19 cellular contexts compared by ENCODE assay signal in genomic region chr20:50099565-50099991, GRCh38. TPM values are rescaled to one million over a fixed set of nuclear protein-coding genes. Genes with fewer than 3 reads are reported as not detected.
A peak's percentile ranks its signal among the peaks of the same experiment; 100 is the strongest.
DNase-seq lines count a peak whose midpoint lies in the region; ATAC-seq and TF ChIP-seq lines count a peak whose summit lies in the region.
"Had no signal": no experiment of that assay in that cellular context is flagged by ENCODE, and none has a peak within 500 bp of the region (broad histone marks: within the 10 kb centered on the region; RNA-seq: fewer than 3 reads in every experiment).

No MANE protein-coding gene starts in this region.

- BruUV-seq in PC-9 (replicated peaks; lab: Mats Ljungman, UMichigan): no TSS peak

- H3K9me2 ChIP-seq in PC-9 (ENCODE audit: insufficient read depth): no peaks in the 10 kb centered on the region

- TF ChIP-seq POLR2A in gastrocnemius medialis (IDR thresholded peaks at IDR 0.05): no peak

- no peak overlapping the region for H3K4me2 ChIP-seq in PC-9
- H3K4me2 ChIP-seq: BLaER1 had no signal

- H3K4me1 Mint-ChIP-seq in activated T-cell treated with anti-CD3 and anti-CD28 coated beads, Interleukin-2, amount 50 U/mL, for 24 hours (ENCODE audit: low read depth): peaks cover 60% of the 10 kb centered on the region
- peaks cover 48% of the 10 kb centered on the region for H3K4me1 Mint-ChIP-seq in activated T-cell treated with anti-CD3 and anti-CD28 coated beads, Interleukin-2, amount 50 U/mL, for 4 hours (ENCODE audit: low read depth)

- peak overlapping the region; percentile 57 for H3K27ac Mint-ChIP-seq in activated T-cell treated with anti-CD3 and anti-CD28 coated beads, Interleukin-2, amount 50 U/mL, for 24 hours
- H3K27ac Mint-ChIP-seq: activated naive CD4-positive, alpha-beta T cell treated with anti-CD3 and anti-CD28 coated beads, Interleukin-2, amount 50 U/mL, for 24 hours had no signal

- H3K4me1 ChIP-seq in PC-9 (replicated peaks; ENCODE audit: insufficient read depth) (peaks cover 35% of the 10 kb centered on the region), iPS-20b (ENCODE audit: insufficient read depth, low read length) (peaks cover 14% of the 10 kb centered on the region), gastrocnemius medialis (peaks cover 59 to 63% of the 10 kb centered on the region in 2 donors)
- no peaks in the 10 kb centered on the region for H3K4me1 ChIP-seq in effector memory CD4-positive, alpha-beta T cell (ENCODE audit: control insufficient read depth, insufficient read depth, low read length, poor library complexity, severe bottlenecking)

- in situ Hi-C loops in gastrocnemius medialis (cut with MboI; ENCODE audit: low sequenced_read_pairs in 4 of 4): no loop called here

- H3K9me3 Mint-ChIP-seq in activated T-cell treated with anti-CD3 and anti-CD28 coated beads, Interleukin-2, amount 50 U/mL, for 24 hours: no peaks in the 10 kb centered on the region
- no peaks in the 10 kb centered on the region for H3K9me3 Mint-ChIP-seq in activated T-cell treated with anti-CD3 and anti-CD28 coated beads, Interleukin-2, amount 50 U/mL, for 4 hours
- H3K9me3 Mint-ChIP-seq: activated naive CD4-positive, alpha-beta T cell treated with anti-CD3 and anti-CD28 coated beads, Interleukin-2, amount 50 U/mL, for 24 hours; brain had no signal

- no peak overlapping the region for H3K4me3 Mint-ChIP-seq in activated T-cell treated with anti-CD3 and anti-CD28 coated beads, Interleukin-2, amount 50 U/mL, for 24 hours
- H3K4me3 Mint-ChIP-seq in activated T-cell treated with anti-CD3 and anti-CD28 coated beads, Interleukin-2, amount 50 U/mL, for 4 hours: no peak overlapping the region
- H3K4me3 Mint-ChIP-seq: activated naive CD4-positive, alpha-beta T cell treated with anti-CD3 and anti-CD28 coated beads, Interleukin-2, amount 50 U/mL, for 24 hours; brain had no signal

- no peak for DNase-seq in activated T-cell treated with anti-CD3 and anti-CD28 coated beads, Interleukin-2, amount 50 U/mL, for 24 hours
- no peak for DNase-seq in activated T-cell treated with anti-CD3 and anti-CD28 coated beads, Interleukin-2, amount 50 U/mL, for 4 hours
- DNase-seq in PC-9 (peak in 1 of 2 experiments; percentile 80), gastrocnemius medialis (no peak), NCI-H2029 treated with DMSO at 0.1 percent for 48 hours (lab: John Stamatoyannopoulos, UW) (no peak)
- DNase-seq in effector memory CD4-positive, alpha-beta T cell: no peak
- DNase-seq: activated CD4-positive, alpha-beta T cell treated with anti-CD3 and anti-CD28 coated beads, Interleukin-2, amount 50 U/mL, for 4 hours; dermis blood vessel endothelial cell; DMS153; NCI-H1694 treated with DMSO at 0.1 percent for 48 hours; NCI-H345; RPMI8226; stimulated activated naive CD4-positive, alpha-beta T cell had no signal

- H4K20me1 ChIP-seq in PC-9 (ENCODE audit: insufficient read depth): peaks cover 75% of the 10 kb centered on the region

- no peak for TF ChIP-seq CTCF in PC-9 (conservative IDR thresholded peaks at IDR 0.05)
- no peak for TF ChIP-seq CTCF in gastrocnemius medialis (IDR thresholded peaks at IDR 0.05 in 4 of 5, conservative IDR thresholded peaks at IDR 0.05 in 1 of 5)

- no peak overlapping the region for H3K9ac ChIP-seq in iPS-20b (ENCODE audit: low read depth, low read length)
- H3K9ac ChIP-seq: BLaER1 had no signal

- CTCF ChIA-PET in PC-9 (lab: Charles Lee): interaction anchor here (0.5 to 0.6 kb wide), 3 partner anchors 15 to 349 kb away, joined by 3 to 6 read pairs (median 3); no protein-coding TSS in a partner anchor

- H3F3A ChIP-seq in PC-9 (ENCODE audit: insufficient read depth, low read depth): peaks cover 46% of the 10 kb centered on the region; the same call in 1 of the 2 replicates

- POLR2A ChIA-PET in PC-9 (lab: Charles Lee; ENCODE audit: unreplicated experiment): interaction anchor here (0.5 kb wide), 1 partner anchor 645 kb away, joined by 5 read pairs; no protein-coding TSS in a partner anchor

- H3K36me3 Mint-ChIP-seq in activated T-cell treated with anti-CD3 and anti-CD28 coated beads, Interleukin-2, amount 50 U/mL, for 24 hours (ENCODE audit: low read depth): peaks cover 75% of the 10 kb centered on the region
- H3K36me3 Mint-ChIP-seq in activated T-cell treated with anti-CD3 and anti-CD28 coated beads, Interleukin-2, amount 50 U/mL, for 4 hours (ENCODE audit: insufficient read depth): peaks cover 21% of the 10 kb centered on the region

- H3K4me3 ChIP-seq in PC-9 (no peak overlapping the region), iPS-20b (ENCODE audit: low read length) (0 out of 2 replicates have a peak overlapping the region, but pooled peaks have one; percentile 3), gastrocnemius medialis (no peak overlapping the region)
- no peak overlapping the region for H3K4me3 ChIP-seq in effector memory CD4-positive, alpha-beta T cell (ENCODE audit: insufficient read depth, low read depth, low read length, poor library complexity, severe bottlenecking)
- H3K4me3 ChIP-seq: BLaER1, tibial nerve had no signal

- H3K9me3 ChIP-seq in PC-9 (ENCODE audit: insufficient read depth, low read depth): no peaks in the 10 kb centered on the region
- H3K9me3 ChIP-seq in iPS-20b (ENCODE audit: insufficient read depth, low read depth, low read length): no peaks in the 10 kb centered on the region
- no peaks in the 10 kb centered on the region for H3K9me3 ChIP-seq in gastrocnemius medialis
- H3K9me3 ChIP-seq in effector memory CD4-positive, alpha-beta T cell (ENCODE audit: control insufficient read depth, low read length): no peaks in the 10 kb centered on the region
- H3K9me3 ChIP-seq: BLaER1, tibial nerve had no signal

- H3K36me3 ChIP-seq in PC-9 (ENCODE audit: low read depth) (peaks cover 32% of the 10 kb centered on the region; the same call in 1 of the 2 replicates), iPS-20b (ENCODE audit: insufficient read depth, low read depth, low read length) (peaks cover 36% of the 10 kb centered on the region), gastrocnemius medialis (peaks cover 0 to 18% of the 10 kb centered on the region in 2 donors)
- peaks cover 18% of the 10 kb centered on the region for H3K36me3 ChIP-seq in effector memory CD4-positive, alpha-beta T cell (ENCODE audit: control insufficient read depth, insufficient read depth, low read length)

- H3K27ac ChIP-seq in PC-9 (0 out of 2 replicates have a peak overlapping the region, but pooled peaks have one; percentile 5), iPS-20b (ENCODE audit: low read length) (no peak overlapping the region), gastrocnemius medialis (peak overlapping the region; percentile 47 to 99 (median 84))
- no peak overlapping the region for H3K27ac ChIP-seq in effector memory CD4-positive, alpha-beta T cell (ENCODE audit: insufficient read depth, low read length, poor library complexity, severe bottlenecking)
- H3K27ac ChIP-seq: BLaER1, tibial nerve had no signal

- H3K27me3 Mint-ChIP-seq in activated T-cell treated with anti-CD3 and anti-CD28 coated beads, Interleukin-2, amount 50 U/mL, for 24 hours: no peaks in the 10 kb centered on the region
- no peaks in the 10 kb centered on the region for H3K27me3 Mint-ChIP-seq in activated T-cell treated with anti-CD3 and anti-CD28 coated beads, Interleukin-2, amount 50 U/mL, for 4 hours (ENCODE audit: low read depth)
- H3K27me3 Mint-ChIP-seq: activated naive CD4-positive, alpha-beta T cell treated with anti-CD3 and anti-CD28 coated beads, Interleukin-2, amount 50 U/mL, for 24 hours; brain had no signal

- intact Hi-C loops in PC-9 (cut with micrococcal nuclease; ENCODE audit: unreplicated experiment): no loop called here
- intact Hi-C loops in gastrocnemius medialis (cut with DNase I; ENCODE audit: low total_unique reads): no loop called here

- no peak overlapping the region for H2AFZ ChIP-seq in PC-9

- H3K79me2 ChIP-seq in PC-9 (ENCODE audit: low read depth): peaks cover 99% of the 10 kb centered on the region

- H3K27me3 ChIP-seq in PC-9 (ENCODE audit: insufficient read depth, low read depth) (no peaks in the 10 kb centered on the region), iPS-20b (ENCODE audit: insufficient read depth, low read length) (no peaks in the 10 kb centered on the region), gastrocnemius medialis (no peaks in the 10 kb centered on the region)
- no peaks in the 10 kb centered on the region for H3K27me3 ChIP-seq in effector memory CD4-positive, alpha-beta T cell (replicated peaks; ENCODE audit: control insufficient read depth, insufficient read depth, low read length, poor library complexity, severe bottlenecking)
- H3K27me3 ChIP-seq: BLaER1, tibial nerve had no signal

- no peak for ATAC-seq in activated T-cell treated with anti-CD3 and anti-CD28 coated beads, Interleukin-2, amount 50 U/mL, for 4 hours
- ATAC-seq in gastrocnemius medialis: no peak
- no peak for ATAC-seq in HG02642 (IDR thresholded peaks at IDR 0.05; ENCODE audit: poor library complexity, unreplicated experiment)

RNA-seq across cellular contexts. Expression of gene UBE2V1, which starts 13.4 kb away (rescaled TPM):
- 100 to 1,000 TPM; 126 to 144 (median 139) TPM for total RNA-seq in activated T-cell treated with anti-CD3 and anti-CD28 coated beads, Interleukin-2, amount 50 U/mL, for 4 hours
- total RNA-seq in PC-9 (2021): 137 and 174 TPM in 2 replicates
- total RNA-seq in gastrocnemius medialis: 10 to 100 TPM; 37.6 to 58.5 (median 46.9) TPM

RNA-seq across cellular contexts. Expression of gene PEDS1, which starts 53.9 kb away (rescaled TPM):
- total RNA-seq in activated T-cell treated with anti-CD3 and anti-CD28 coated beads, Interleukin-2, amount 50 U/mL, for 4 hours: 10 to 100 TPM; 21.6 to 22.5 (median 21.9) TPM
- 34.8 and 37.7 TPM in 2 replicates for total RNA-seq in PC-9 (2021)
- 10 to 100 TPM; 33.2 to 77.9 (median 38.2) TPM for total RNA-seq in gastrocnemius medialis

Comparison
In these comparisons a context has a peak if more than half of its experiments do, and no peak if none do; other contexts are left out.
1. H3K27ac ChIP-seq: peak in PC-9 (single experiment) and gastrocnemius medialis (4 of 4); none in iPS-20b (single experiment) and effector memory CD4-positive, alpha-beta T cell (single experiment).